In the genomic region with DNA sequence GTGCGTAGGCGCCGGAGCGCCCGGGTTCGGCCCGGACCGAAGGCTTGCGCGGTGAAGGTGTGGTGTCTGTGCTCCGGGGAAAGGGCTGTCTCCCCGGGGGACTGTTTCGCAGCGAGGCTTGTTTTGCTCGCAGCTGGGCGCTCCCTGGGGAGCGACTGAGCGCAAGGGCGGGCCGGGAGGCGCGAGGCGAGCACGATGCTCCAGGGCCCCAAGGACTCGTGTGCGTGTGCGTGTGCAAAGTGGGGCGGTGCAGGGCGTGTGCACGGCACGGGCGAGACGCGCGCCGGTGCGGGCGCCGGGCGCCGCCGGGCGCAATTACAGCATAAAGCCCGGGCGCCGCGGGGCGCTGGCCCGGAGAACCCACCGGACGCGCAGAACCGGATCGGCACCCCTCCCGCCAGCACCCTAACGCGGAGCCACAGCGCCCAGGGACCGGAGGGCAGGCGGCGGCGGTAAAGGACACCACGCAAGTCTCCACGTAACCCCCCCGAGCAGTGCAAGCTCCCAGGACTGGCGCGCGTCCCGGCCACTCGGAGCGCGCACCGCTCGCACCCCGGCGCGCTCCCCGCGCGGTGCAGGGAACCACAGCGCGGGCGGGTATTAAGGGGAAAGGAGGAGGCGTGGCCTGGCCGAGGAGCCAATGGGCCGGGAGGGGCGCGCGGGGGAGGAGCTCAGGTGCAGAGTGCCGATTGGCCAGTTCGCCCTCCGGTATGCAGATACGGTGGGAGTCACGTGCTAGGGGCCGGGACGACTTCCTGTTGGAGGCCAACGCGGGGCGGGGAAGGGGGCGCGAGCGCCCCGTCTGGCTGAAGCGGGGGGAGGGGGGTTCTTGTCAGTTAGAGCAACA, we compare ENCODE assay signal across 8 cellular contexts. TPM values are rescaled to one million over a fixed set of nuclear protein-coding genes. Genes with fewer than 3 reads are reported as not detected.
DNase-seq lines count a peak whose midpoint lies in the region; ATAC-seq and TF ChIP-seq lines count a peak whose summit lies in the region.

A gene with protein sequence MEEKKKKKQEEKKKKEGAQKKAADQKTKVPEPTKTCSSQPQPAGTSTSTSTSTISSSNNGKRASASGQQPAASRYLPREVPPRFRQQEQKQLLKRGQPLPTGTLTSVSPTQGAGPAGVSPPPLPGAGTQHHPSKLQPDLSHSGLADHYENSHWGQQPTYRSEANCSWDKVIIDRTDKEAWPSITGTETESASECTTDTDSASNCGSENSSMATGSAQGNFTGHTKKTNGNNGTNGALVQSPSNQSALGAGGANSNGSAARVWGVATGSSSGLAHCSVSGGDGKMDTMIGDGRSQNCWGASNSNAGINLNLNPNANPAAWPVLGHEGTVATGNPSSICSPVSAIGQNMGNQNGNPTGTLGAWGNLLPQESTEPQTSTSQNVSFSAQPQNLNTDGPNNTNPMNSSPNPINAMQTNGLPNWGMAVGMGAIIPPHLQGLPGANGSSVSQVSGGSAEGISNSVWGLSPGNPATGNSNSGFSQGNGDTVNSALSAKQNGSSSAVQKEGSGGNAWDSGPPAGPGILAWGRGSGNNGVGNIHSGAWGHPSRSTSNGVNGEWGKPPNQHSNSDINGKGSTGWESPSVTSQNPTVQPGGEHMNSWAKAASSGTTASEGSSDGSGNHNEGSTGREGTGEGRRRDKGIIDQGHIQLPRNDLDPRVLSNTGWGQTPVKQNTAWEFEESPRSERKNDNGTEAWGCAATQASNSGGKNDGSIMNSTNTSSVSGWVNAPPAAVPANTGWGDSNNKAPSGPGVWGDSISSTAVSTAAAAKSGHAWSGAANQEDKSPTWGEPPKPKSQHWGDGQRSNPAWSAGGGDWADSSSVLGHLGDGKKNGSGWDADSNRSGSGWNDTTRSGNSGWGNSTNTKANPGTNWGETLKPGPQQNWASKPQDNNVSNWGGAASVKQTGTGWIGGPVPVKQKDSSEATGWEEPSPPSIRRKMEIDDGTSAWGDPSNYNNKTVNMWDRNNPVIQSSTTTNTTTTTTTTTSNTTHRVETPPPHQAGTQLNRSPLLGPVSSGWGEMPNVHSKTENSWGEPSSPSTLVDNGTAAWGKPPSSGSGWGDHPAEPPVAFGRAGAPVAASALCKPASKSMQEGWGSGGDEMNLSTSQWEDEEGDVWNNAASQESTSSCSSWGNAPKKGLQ (N-terminal part only) (plus strand): TSS at position 835 of the 847 bp plus-strand sequence. CDS start 45,504 bp downstream, outside the sequence.

- peaks cover 0 to 45% of the 10 kb centered on the region in 2 donors for H3K27me3 ChIP-seq in left lung

- H3K9me3 Mint-ChIP-seq in dendritic cell treated with granulocyte-macrophage colony-stimulating factor and Interleukin-4, amounts not matched to agents 40 ng/mL and 50 ng/mL, for 4 days: no peaks in the 10 kb centered on the region

- H3K27me3 Mint-ChIP-seq in dendritic cell treated with granulocyte-macrophage colony-stimulating factor and Interleukin-4, amounts not matched to agents 40 ng/mL and 50 ng/mL, for 4 days: peaks cover 78% of the 10 kb centered on the region

- peak within 1 kb of the TSS; percentile 61 for H3K27ac Mint-ChIP-seq in dendritic cell treated with granulocyte-macrophage colony-stimulating factor and Interleukin-4, amounts not matched to agents 40 ng/mL and 50 ng/mL, for 4 days

- H3K27ac ChIP-seq in left lung: peak within 1 kb of the TSS; percentile 56 to 67

- intact Hi-C loops in dendritic cell treated with granulocyte-macrophage colony-stimulating factor and Interleukin-4, amounts not matched to agents 40 ng/mL and 50 ng/mL, for 4 days (cut with micrococcal nuclease): loop anchor here (5.0 kb wide), 2 partner anchors 41 to 91 kb away; no protein-coding TSS in a partner anchor
- intact Hi-C loops in left lung (cut with DNase I): no loop called here

- H3K9me3 ChIP-seq in left lung: no peaks in the 10 kb centered on the region

- no peaks in the 10 kb centered on the region for H3K36me3 ChIP-seq in left lung

- peak within 1 kb of the TSS; percentile 62 to 64 for H3K4me3 ChIP-seq in left lung

- H3K4me3 Mint-ChIP-seq in dendritic cell treated with granulocyte-macrophage colony-stimulating factor and Interleukin-4, amounts not matched to agents 40 ng/mL and 50 ng/mL, for 4 days: peak within 1 kb of the TSS; percentile 92

- H3K36me3 Mint-ChIP-seq in dendritic cell treated with granulocyte-macrophage colony-stimulating factor and Interleukin-4, amounts not matched to agents 40 ng/mL and 50 ng/mL, for 4 days (ENCODE audit: low read depth): peaks cover 7% of the 10 kb centered on the region

- peaks cover 22% of the 10 kb centered on the region for H3K4me1 Mint-ChIP-seq in dendritic cell treated with granulocyte-macrophage colony-stimulating factor and Interleukin-4, amounts not matched to agents 40 ng/mL and 50 ng/mL, for 4 days (ENCODE audit: low read depth)

- peak; percentile 78 for ATAC-seq in GM19328 (IDR thresholded peaks at IDR 0.05; ENCODE audit: unreplicated experiment)
- peak; percentile 83 for ATAC-seq in HG03520 (IDR thresholded peaks at IDR 0.05; ENCODE audit: unreplicated experiment)
- peak; percentile 99 for ATAC-seq in left lung

- TF ChIP-seq CTCF in left lung (IDR thresholded peaks at IDR 0.05): no peak

- DNase-seq in C1 segment of cervical spinal cord (lab: John Stamatoyannopoulos, UW): peak; percentile 95 to 100 (median 98)
- DNase-seq in NCI-H748 (lab: John Stamatoyannopoulos, UW; ENCODE audit: unreplicated experiment): peak; percentile 97
- DNase-seq in activated CD4-positive, alpha-beta T cell treated with anti-CD3 and anti-CD28 coated beads, Interleukin-2, amount 50 U/mL, for 4 hours: peak; percentile 100
- peak; percentile 99 to 100 for DNase-seq in left lung
- DNase-seq in stimulated activated CD4-positive, alpha-beta T cell treated with anti-CD3 and anti-CD28 coated beads, Interleukin-2, amount 100 ng/mL, for 4 hours (ENCODE audit: low read depth): peak; percentile 100

- H3K4me1 ChIP-seq in left lung: peaks cover 4 to 33% of the 10 kb centered on the region in 2 donors

RNA-seq across cellular contexts. Expression of the gene that starts here (rescaled TPM):
- total RNA-seq in left lung: 10 to 100 TPM; 14.0 to 18.8 TPM

Comparison
In these comparisons a context has a peak if more than half of its experiments do, and no peak if none do; other contexts are left out.
1. Peak in every context shown above with its lines: DNase-seq, ATAC-seq, H3K4me3 ChIP-seq and H3K27ac ChIP-seq.